1 cellular context compared by ENCODE assay signal in the genomic region with DNA sequence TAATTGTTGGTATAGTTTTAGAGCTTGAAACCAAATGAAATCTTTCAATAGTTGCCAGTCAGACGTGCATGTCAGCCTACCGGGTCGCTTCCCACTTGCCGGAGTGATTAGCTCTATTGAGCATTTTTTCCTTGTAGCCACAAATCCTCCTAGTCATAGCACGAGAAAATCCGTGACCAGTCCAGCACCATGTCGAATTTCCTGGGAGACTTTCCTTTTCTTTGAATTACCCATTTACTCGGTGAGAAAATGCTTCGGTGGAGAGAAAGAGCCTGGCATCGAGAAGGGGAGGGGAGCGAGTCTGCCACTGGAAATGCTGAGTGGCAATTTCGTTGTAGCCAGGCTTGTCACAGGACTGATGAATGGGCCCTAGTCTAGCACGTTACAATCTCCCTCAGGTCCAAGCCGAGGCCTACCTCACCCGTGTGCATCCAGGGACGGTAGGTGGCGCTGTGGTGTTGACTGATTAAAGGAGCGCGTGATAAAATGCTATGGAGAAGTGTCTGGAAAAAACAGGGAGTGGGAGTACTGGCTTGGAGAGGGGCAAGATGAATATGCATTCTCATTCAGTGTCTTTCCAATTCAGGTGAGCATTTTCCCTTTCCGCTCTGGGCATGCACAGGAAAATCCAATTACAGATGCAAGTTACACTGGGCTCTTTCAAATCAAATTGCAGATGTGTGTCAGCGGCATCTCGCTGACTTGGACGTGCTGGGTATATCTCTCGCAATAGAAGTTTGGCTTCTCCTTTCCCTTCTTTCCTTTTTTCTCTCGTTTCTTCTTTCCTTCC.
TF ChIP-seq lines count a peak whose summit lies in the region.

No MANE protein-coding gene starts in this region.

TF ChIP-seq in K562, 482 proteins besides CTCF, POLR2A, EP300 and RAD21 (continued from another document and continues in another):
- TF ChIP-seq, protein P1, sequence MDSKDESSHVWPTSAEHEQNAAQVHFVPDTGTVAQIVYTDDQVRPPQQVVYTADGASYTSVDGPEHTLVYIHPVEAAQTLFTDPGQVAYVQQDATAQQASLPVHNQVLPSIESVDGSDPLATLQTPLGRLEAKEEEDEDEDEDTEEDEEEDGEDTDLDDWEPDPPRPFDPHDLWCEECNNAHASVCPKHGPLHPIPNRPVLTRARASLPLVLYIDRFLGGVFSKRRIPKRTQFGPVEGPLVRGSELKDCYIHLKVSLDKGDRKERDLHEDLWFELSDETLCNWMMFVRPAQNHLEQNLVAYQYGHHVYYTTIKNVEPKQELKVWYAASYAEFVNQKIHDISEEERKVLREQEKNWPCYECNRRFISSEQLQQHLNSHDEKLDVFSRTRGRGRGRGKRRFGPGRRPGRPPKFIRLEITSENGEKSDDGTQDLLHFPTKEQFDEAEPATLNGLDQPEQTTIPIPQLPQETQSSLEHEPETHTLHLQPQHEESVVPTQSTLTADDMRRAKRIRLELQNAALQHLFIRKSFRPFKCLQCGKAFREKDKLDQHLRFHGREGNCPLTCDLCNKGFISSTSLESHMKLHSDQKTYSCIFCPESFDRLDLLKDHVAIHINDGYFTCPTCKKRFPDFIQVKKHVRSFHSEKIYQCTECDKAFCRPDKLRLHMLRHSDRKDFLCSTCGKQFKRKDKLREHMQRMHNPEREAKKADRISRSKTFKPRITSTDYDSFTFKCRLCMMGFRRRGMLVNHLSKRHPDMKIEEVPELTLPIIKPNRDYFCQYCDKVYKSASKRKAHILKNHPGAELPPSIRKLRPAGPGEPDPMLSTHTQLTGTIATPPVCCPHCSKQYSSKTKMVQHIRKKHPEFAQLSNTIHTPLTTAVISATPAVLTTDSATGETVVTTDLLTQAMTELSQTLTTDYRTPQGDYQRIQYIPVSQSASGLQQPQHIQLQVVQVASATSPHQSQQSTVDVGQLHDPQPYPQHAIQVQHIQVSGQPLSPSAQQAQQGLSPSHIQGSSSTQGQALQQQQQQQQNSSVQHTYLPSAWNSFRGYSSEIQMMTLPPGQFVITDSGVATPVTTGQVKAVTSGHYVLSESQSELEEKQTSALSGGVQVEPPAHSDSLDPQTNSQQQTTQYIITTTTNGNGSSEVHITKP (IDR thresholded peaks at IDR 0.05; ENCODE audit: partially characterized antibody): no peak
- TF ChIP-seq ZC3H11A (IDR thresholded peaks at IDR 0.05; ENCODE audit: low read depth, low read length): no peak
- TF ChIP-seq, protein P2, sequence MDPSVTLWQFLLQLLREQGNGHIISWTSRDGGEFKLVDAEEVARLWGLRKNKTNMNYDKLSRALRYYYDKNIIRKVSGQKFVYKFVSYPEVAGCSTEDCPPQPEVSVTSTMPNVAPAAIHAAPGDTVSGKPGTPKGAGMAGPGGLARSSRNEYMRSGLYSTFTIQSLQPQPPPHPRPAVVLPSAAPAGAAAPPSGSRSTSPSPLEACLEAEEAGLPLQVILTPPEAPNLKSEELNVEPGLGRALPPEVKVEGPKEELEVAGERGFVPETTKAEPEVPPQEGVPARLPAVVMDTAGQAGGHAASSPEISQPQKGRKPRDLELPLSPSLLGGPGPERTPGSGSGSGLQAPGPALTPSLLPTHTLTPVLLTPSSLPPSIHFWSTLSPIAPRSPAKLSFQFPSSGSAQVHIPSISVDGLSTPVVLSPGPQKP (CRISPR knock-in tag; IDR thresholded peaks at IDR 0.05): no peak
- TF ChIP-seq ZNF274 (IDR thresholded peaks at IDR 0.05; ENCODE audit: borderline replicate concordance, low read depth, low read length): no peak
- TF ChIP-seq LCOR (CRISPR knock-in tag; IDR thresholded peaks at IDR 0.05): peak; percentile 28; the same call in 1 of the 2 replicates
- TF ChIP-seq, protein P3, sequence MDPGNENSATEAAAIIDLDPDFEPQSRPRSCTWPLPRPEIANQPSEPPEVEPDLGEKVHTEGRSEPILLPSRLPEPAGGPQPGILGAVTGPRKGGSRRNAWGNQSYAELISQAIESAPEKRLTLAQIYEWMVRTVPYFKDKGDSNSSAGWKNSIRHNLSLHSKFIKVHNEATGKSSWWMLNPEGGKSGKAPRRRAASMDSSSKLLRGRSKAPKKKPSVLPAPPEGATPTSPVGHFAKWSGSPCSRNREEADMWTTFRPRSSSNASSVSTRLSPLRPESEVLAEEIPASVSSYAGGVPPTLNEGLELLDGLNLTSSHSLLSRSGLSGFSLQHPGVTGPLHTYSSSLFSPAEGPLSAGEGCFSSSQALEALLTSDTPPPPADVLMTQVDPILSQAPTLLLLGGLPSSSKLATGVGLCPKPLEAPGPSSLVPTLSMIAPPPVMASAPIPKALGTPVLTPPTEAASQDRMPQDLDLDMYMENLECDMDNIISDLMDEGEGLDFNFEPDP (CRISPR knock-in tag; IDR thresholded peaks at IDR 0.05): no peak
- no peak for TF ChIP-seq ZNF79 (CRISPR knock-in tag; IDR thresholded peaks at IDR 0.05; ENCODE audit: low read depth)
- TF ChIP-seq MTA2 (IDR thresholded peaks at IDR 0.05; ENCODE audit: low read depth): peak; percentile 23; the same call in 1 of the 2 replicates
- TF ChIP-seq NUFIP1 (IDR thresholded peaks at IDR 0.05; ENCODE audit: partially characterized antibody): no peak
- TF ChIP-seq, protein P4, sequence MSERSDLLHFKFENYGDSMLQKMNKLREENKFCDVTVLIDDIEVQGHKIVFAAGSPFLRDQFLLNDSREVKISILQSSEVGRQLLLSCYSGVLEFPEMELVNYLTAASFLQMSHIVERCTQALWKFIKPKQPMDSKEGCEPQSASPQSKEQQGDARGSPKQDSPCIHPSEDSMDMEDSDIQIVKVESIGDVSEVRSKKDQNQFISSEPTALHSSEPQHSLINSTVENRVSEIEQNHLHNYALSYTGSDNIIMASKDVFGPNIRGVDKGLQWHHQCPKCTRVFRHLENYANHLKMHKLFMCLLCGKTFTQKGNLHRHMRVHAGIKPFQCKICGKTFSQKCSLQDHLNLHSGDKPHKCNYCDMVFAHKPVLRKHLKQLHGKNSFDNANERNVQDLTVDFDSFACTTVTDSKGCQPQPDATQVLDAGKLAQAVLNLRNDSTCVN (CRISPR knock-in tag; IDR thresholded peaks at IDR 0.05): no peak
- no peak for TF ChIP-seq GABPB2 (CRISPR knock-in tag; conservative IDR thresholded peaks at IDR 0.05)
- no peak for TF ChIP-seq ZFPM2 (CRISPR knock-in tag; IDR thresholded peaks at IDR 0.05)
- TF ChIP-seq NRF1 (conservative IDR thresholded peaks at IDR 0.05 in 1 of 2, IDR thresholded peaks at IDR 0.05 in 1 of 2): no peak
- peak; percentile 73; the same call in 1 of the 2 replicates for TF ChIP-seq ZNF24 (IDR thresholded peaks at IDR 0.05)
- no peak for TF ChIP-seq SNIP1 (IDR thresholded peaks at IDR 0.05; ENCODE audit: low read depth)
- 0 out of 2 replicates have a peak, but pooled peaks have one; percentile 55 for TF ChIP-seq EHMT2 (IDR thresholded peaks at IDR 0.05)
- no peak; a peak in 1 of 4 replicates for TF ChIP-seq TEAD1 (CRISPR knock-in tag; IDR thresholded peaks at IDR 0.05)
- no peak for TF ChIP-seq ZNF354B (CRISPR knock-in tag; IDR thresholded peaks at IDR 0.05)
- TF ChIP-seq, protein P5, sequence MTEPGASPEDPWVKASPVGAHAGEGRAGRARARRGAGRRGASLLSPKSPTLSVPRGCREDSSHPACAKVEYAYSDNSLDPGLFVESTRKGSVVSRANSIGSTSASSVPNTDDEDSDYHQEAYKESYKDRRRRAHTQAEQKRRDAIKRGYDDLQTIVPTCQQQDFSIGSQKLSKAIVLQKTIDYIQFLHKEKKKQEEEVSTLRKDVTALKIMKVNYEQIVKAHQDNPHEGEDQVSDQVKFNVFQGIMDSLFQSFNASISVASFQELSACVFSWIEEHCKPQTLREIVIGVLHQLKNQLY (CRISPR knock-in tag; conservative IDR thresholded peaks at IDR 0.05): no peak
- TF ChIP-seq, protein P6, sequence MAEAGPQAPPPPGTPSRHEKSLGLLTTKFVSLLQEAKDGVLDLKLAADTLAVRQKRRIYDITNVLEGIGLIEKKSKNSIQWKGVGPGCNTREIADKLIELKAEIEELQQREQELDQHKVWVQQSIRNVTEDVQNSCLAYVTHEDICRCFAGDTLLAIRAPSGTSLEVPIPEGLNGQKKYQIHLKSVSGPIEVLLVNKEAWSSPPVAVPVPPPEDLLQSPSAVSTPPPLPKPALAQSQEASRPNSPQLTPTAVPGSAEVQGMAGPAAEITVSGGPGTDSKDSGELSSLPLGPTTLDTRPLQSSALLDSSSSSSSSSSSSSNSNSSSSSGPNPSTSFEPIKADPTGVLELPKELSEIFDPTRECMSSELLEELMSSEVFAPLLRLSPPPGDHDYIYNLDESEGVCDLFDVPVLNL (CRISPR knock-in tag; IDR thresholded peaks at IDR 0.05; ENCODE audit: low read depth): no peak
- TF ChIP-seq, protein P7, sequence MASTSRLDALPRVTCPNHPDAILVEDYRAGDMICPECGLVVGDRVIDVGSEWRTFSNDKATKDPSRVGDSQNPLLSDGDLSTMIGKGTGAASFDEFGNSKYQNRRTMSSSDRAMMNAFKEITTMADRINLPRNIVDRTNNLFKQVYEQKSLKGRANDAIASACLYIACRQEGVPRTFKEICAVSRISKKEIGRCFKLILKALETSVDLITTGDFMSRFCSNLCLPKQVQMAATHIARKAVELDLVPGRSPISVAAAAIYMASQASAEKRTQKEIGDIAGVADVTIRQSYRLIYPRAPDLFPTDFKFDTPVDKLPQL (IDR thresholded peaks at IDR 0.05; ENCODE audit: extremely low read depth, insufficient read length): no peak
- TF ChIP-seq NCOA1 (IDR thresholded peaks at IDR 0.05; ENCODE audit: low read depth): 0 out of 2 replicates have a peak, but pooled peaks have one; percentile 46
- TF ChIP-seq, protein P8, sequence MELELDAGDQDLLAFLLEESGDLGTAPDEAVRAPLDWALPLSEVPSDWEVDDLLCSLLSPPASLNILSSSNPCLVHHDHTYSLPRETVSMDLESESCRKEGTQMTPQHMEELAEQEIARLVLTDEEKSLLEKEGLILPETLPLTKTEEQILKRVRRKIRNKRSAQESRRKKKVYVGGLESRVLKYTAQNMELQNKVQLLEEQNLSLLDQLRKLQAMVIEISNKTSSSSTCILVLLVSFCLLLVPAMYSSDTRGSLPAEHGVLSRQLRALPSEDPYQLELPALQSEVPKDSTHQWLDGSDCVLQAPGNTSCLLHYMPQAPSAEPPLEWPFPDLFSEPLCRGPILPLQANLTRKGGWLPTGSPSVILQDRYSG (tag; conservative IDR thresholded peaks at IDR 0.05; ENCODE audit: low read depth): no peak
- TF ChIP-seq, protein P9, sequence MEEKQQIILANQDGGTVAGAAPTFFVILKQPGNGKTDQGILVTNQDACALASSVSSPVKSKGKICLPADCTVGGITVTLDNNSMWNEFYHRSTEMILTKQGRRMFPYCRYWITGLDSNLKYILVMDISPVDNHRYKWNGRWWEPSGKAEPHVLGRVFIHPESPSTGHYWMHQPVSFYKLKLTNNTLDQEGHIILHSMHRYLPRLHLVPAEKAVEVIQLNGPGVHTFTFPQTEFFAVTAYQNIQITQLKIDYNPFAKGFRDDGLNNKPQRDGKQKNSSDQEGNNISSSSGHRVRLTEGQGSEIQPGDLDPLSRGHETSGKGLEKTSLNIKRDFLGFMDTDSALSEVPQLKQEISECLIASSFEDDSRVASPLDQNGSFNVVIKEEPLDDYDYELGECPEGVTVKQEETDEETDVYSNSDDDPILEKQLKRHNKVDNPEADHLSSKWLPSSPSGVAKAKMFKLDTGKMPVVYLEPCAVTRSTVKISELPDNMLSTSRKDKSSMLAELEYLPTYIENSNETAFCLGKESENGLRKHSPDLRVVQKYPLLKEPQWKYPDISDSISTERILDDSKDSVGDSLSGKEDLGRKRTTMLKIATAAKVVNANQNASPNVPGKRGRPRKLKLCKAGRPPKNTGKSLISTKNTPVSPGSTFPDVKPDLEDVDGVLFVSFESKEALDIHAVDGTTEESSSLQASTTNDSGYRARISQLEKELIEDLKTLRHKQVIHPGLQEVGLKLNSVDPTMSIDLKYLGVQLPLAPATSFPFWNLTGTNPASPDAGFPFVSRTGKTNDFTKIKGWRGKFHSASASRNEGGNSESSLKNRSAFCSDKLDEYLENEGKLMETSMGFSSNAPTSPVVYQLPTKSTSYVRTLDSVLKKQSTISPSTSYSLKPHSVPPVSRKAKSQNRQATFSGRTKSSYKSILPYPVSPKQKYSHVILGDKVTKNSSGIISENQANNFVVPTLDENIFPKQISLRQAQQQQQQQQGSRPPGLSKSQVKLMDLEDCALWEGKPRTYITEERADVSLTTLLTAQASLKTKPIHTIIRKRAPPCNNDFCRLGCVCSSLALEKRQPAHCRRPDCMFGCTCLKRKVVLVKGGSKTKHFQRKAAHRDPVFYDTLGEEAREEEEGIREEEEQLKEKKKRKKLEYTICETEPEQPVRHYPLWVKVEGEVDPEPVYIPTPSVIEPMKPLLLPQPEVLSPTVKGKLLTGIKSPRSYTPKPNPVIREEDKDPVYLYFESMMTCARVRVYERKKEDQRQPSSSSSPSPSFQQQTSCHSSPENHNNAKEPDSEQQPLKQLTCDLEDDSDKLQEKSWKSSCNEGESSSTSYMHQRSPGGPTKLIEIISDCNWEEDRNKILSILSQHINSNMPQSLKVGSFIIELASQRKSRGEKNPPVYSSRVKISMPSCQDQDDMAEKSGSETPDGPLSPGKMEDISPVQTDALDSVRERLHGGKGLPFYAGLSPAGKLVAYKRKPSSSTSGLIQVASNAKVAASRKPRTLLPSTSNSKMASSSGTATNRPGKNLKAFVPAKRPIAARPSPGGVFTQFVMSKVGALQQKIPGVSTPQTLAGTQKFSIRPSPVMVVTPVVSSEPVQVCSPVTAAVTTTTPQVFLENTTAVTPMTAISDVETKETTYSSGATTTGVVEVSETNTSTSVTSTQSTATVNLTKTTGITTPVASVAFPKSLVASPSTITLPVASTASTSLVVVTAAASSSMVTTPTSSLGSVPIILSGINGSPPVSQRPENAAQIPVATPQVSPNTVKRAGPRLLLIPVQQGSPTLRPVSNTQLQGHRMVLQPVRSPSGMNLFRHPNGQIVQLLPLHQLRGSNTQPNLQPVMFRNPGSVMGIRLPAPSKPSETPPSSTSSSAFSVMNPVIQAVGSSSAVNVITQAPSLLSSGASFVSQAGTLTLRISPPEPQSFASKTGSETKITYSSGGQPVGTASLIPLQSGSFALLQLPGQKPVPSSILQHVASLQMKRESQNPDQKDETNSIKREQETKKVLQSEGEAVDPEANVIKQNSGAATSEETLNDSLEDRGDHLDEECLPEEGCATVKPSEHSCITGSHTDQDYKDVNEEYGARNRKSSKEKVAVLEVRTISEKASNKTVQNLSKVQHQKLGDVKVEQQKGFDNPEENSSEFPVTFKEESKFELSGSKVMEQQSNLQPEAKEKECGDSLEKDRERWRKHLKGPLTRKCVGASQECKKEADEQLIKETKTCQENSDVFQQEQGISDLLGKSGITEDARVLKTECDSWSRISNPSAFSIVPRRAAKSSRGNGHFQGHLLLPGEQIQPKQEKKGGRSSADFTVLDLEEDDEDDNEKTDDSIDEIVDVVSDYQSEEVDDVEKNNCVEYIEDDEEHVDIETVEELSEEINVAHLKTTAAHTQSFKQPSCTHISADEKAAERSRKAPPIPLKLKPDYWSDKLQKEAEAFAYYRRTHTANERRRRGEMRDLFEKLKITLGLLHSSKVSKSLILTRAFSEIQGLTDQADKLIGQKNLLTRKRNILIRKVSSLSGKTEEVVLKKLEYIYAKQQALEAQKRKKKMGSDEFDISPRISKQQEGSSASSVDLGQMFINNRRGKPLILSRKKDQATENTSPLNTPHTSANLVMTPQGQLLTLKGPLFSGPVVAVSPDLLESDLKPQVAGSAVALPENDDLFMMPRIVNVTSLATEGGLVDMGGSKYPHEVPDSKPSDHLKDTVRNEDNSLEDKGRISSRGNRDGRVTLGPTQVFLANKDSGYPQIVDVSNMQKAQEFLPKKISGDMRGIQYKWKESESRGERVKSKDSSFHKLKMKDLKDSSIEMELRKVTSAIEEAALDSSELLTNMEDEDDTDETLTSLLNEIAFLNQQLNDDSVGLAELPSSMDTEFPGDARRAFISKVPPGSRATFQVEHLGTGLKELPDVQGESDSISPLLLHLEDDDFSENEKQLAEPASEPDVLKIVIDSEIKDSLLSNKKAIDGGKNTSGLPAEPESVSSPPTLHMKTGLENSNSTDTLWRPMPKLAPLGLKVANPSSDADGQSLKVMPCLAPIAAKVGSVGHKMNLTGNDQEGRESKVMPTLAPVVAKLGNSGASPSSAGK (IDR thresholded peaks at IDR 0.05): peak; percentile 70
- peak; percentile 59 for TF ChIP-seq ATF7 (IDR thresholded peaks at IDR 0.05)
- no peak for TF ChIP-seq POLR2B (IDR thresholded peaks at IDR 0.05; ENCODE audit: low read depth, partially characterized antibody)
